Comparison of ENCODE assay signal across 8 cellular contexts in genomic region chr1:108746382-108747127, GRCh38.
DNase-seq lines count a peak whose midpoint lies in the region; ATAC-seq and TF ChIP-seq lines count a peak whose summit lies in the region.

A gene with protein sequence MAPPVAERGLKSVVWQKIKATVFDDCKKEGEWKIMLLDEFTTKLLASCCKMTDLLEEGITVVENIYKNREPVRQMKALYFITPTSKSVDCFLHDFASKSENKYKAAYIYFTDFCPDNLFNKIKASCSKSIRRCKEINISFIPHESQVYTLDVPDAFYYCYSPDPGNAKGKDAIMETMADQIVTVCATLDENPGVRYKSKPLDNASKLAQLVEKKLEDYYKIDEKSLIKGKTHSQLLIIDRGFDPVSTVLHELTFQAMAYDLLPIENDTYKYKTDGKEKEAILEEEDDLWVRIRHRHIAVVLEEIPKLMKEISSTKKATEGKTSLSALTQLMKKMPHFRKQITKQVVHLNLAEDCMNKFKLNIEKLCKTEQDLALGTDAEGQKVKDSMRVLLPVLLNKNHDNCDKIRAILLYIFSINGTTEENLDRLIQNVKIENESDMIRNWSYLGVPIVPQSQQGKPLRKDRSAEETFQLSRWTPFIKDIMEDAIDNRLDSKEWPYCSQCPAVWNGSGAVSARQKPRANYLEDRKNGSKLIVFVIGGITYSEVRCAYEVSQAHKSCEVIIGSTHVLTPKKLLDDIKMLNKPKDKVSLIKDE (plus strand): TSS chr1:108746674. CDS start chr1:108746738, 64 bp downstream.

- peak within 1 kb of the TSS; percentile 96 to 97 (median 97) for H3K4me3 Mint-ChIP-seq in nephron
- H3K4me3 Mint-ChIP-seq in stimulated activated naive CD8-positive, alpha-beta T cell treated with anti-CD3 and anti-CD28 coated beads, Interleukin-15, amount 100 ng/mL, for 72 hours = peak within 1 kb of the TSS; percentile 95 to 98

- H3K4me1 Mint-ChIP-seq in nephron = peaks cover 11% of the 10 kb centered on the region
- H3K4me1 Mint-ChIP-seq in stimulated activated naive CD8-positive, alpha-beta T cell treated with anti-CD3 and anti-CD28 coated beads, Interleukin-15, amount 100 ng/mL, for 72 hours = peaks cover 26% of the 10 kb centered on the region

- H3K27ac Mint-ChIP-seq in nephron = peak within 1 kb of the TSS; percentile 94 to 100 (median 99)
- H3K27ac Mint-ChIP-seq in stimulated activated naive CD8-positive, alpha-beta T cell treated with anti-CD3 and anti-CD28 coated beads, Interleukin-15, amount 100 ng/mL, for 72 hours = peak within 1 kb of the TSS; percentile 98 to 99

- peaks cover 11% of the 10 kb centered on the region for H3K36me3 ChIP-seq in RWPE2 (ENCODE audit: low read depth)

- ATAC-seq in RWPE2 (ENCODE audit: low read depth) = peak; percentile 80
- peak; percentile 94 for ATAC-seq in stimulated activated naive CD8-positive, alpha-beta T cell treated with anti-CD3 and anti-CD28 coated beads, Interleukin-15, amount 100 ng/mL, for 72 hours

- H3K4me3 ChIP-seq in LNCaP clone FGC (ENCODE audit: low read depth, low read length) (peak within 1 kb of the TSS; percentile 88), RWPE2 (ENCODE audit: severe bottlenecking) (peak within 1 kb of the TSS; percentile 77)

- H3K27me3 Mint-ChIP-seq in nephron (ENCODE audit: low read depth) = no peaks in the 10 kb centered on the region
- H3K27me3 Mint-ChIP-seq in stimulated activated naive CD8-positive, alpha-beta T cell treated with anti-CD3 and anti-CD28 coated beads, Interleukin-15, amount 100 ng/mL, for 72 hours = no peaks in the 10 kb centered on the region

- H3K27ac ChIP-seq in RWPE2 (ENCODE audit: poor library complexity, severe bottlenecking) = peak within 1 kb of the TSS; percentile 81

- no peaks in the 10 kb centered on the region for H3K27me3 ChIP-seq in RWPE2 (ENCODE audit: insufficient read depth, poor library complexity, severe bottlenecking)

- no peaks in the 10 kb centered on the region for H3K9me3 ChIP-seq in RWPE2 (ENCODE audit: severe bottlenecking)

- TF ChIP-seq CTCF in LNCaP clone FGC (IDR thresholded peaks at IDR 0.05; ENCODE audit: control insufficient read depth, extremely low read depth, insufficient read depth) (peak; percentile 89), RWPE2 (IDR thresholded peaks at IDR 0.05; ENCODE audit: poor library complexity, severe bottlenecking) (peak; percentile 99), nephron (IDR thresholded peaks at IDR 0.05; ENCODE audit: unreplicated experiment in 3 of 3) (peak; percentile 96 to 98 (median 98))

- DNase-seq in ELF-1 (ENCODE audit: low read depth, low spot score) (peak; percentile 99), GOT3 (lab: John Stamatoyannopoulos, UW) (peak; percentile 82), LNCaP clone FGC (ENCODE audit: low read depth) (peak; percentile 93), RWPE2 (ENCODE audit: low spot score) (peak; percentile 97), fibroblast of peridontal ligament (ENCODE audit: extremely low read depth) (peak; percentile 97)
- peak; percentile 100 for DNase-seq in activated T-helper 9 cell treated with anti-CD3 and anti-CD28 coated beads, Interleukin-2, amount 50 U/mL, for 16 hours (ENCODE audit: low read depth)
- DNase-seq in stimulated activated naive CD8-positive, alpha-beta T cell treated with anti-CD3 and anti-CD28 coated beads, Interleukin-15, amount 100 ng/mL, for 72 hours = peak; percentile 99 to 100

- peaks cover 12% of the 10 kb centered on the region for H3K4me1 ChIP-seq in RWPE2 (ENCODE audit: insufficient read depth, poor library complexity, severe bottlenecking)

- no peaks in the 10 kb centered on the region for H3K9me3 Mint-ChIP-seq in nephron
- no peaks in the 10 kb centered on the region for H3K9me3 Mint-ChIP-seq in stimulated activated naive CD8-positive, alpha-beta T cell treated with anti-CD3 and anti-CD28 coated beads, Interleukin-15, amount 100 ng/mL, for 72 hours

- H3K36me3 Mint-ChIP-seq in nephron (ENCODE audit: low read depth) = peaks cover 3% of the 10 kb centered on the region

Comparison
In these comparisons a context has a peak if more than half of its experiments do, and no peak if none do; other contexts are left out.
1. Peak in every context shown above with its lines: DNase-seq, ATAC-seq, H3K4me3 ChIP-seq and H3K27ac ChIP-seq.